In genomic region chr12:131044136-131044535, GRCh38 we compare ENCODE assay signal across 21 cellular contexts.
A peak's percentile ranks its signal among the peaks of the same experiment; 100 is the strongest.
DNase-seq lines count a peak whose midpoint lies in the region; ATAC-seq and TF ChIP-seq lines count a peak whose summit lies in the region.
"Had no signal": no experiment of that assay in that cellular context is flagged by ENCODE, and none has a peak within 500 bp of the region (broad histone marks: within the 10 kb centered on the region; RNA-seq: fewer than 3 reads in every experiment).

No MANE protein-coding gene starts in this region.

- H3K36me3 Mint-ChIP-seq in endodermal cell (ENCODE audit: low read depth): no peaks in the 10 kb centered on the region
- H3K36me3 Mint-ChIP-seq in HFFc6 (ENCODE audit: low read depth): peaks cover 8% of the 10 kb centered on the region; the same call in 1 of the 2 replicates

- no peak overlapping the region for H2BK12ac ChIP-seq in neuronal stem cell (ENCODE audit: low read length)

- H2BK15ac ChIP-seq in neuronal stem cell (ENCODE audit: low read length): no peak overlapping the region

- H3K27me3 Mint-ChIP-seq in endodermal cell (ENCODE audit: insufficient read depth) (no peaks in the 10 kb centered on the region), HFFc6 (ENCODE audit: insufficient read depth) (no peaks in the 10 kb centered on the region; the same call in 1 of the 2 replicates)
- H3K27me3 Mint-ChIP-seq: CD4-positive, alpha-beta T cell had no signal

- no peak overlapping the region for H3K23ac ChIP-seq in neuronal stem cell (ENCODE audit: low read depth, low read length, poor library complexity)

- H2BK5ac ChIP-seq in neuronal stem cell (ENCODE audit: low read length): peak overlapping the region; percentile 45

- H3K18ac ChIP-seq in neuronal stem cell (ENCODE audit: low read length): peak overlapping the region; percentile 44

- no peaks in the 10 kb centered on the region for H3K79me1 ChIP-seq in neuronal stem cell (ENCODE audit: low read depth, low read length)

- H2BK120ac ChIP-seq in neuronal stem cell (ENCODE audit: low read depth, low read length): no peak overlapping the region

- no peak overlapping the region for H2AK5ac ChIP-seq in neuronal stem cell (ENCODE audit: low read depth, low read length)

- no peak overlapping the region for H3K14ac ChIP-seq in neuronal stem cell (ENCODE audit: low read length)

- H3K9me3 ChIP-seq in right cardiac atrium (ENCODE audit: control insufficient read depth, low read length): no peaks in the 10 kb centered on the region
- H3K9me3 ChIP-seq in endodermal cell (ENCODE audit: control insufficient read depth, low read length): no peaks in the 10 kb centered on the region
- no peaks in the 10 kb centered on the region for H3K9me3 ChIP-seq in neuronal stem cell (replicated peaks in 1 of 2; ENCODE audit: control insufficient read depth in 2 of 2, insufficient read depth in 1 of 2, low read depth in 1 of 2, low read length in 2 of 2)

- DNase-seq in right cardiac atrium: peak in 2 of 3 donors; percentile 38 to 45
- DNase-seq in left cardiac atrium: no peak
- no peak for DNase-seq in endodermal cell
- no peak for DNase-seq in neuronal stem cell (ENCODE audit: low spot score)
- DNase-seq in HFFc6: no peak
- DNase-seq in NCI-H82 (lab: John Stamatoyannopoulos, UW): no peak
- no peak for DNase-seq in NCI-H524 treated with DMSO at 0.1 percent for 48 hours (lab: John Stamatoyannopoulos, UW)
- DNase-seq: 8988T, COR-L47, DMS79 treated with DMSO at 0.1 percent for 48 hours, HCEC 1CT, NCI-H1105, NCI-H146, NCI-H2029, NCI-H226, PC-3, SHP77 had no signal

- H3K27ac Mint-ChIP-seq in endodermal cell (peak overlapping the region; percentile 52), HFFc6 (no peak overlapping the region)
- H3K27ac Mint-ChIP-seq: CD4-positive, alpha-beta T cell; GM23338 had no signal

- H3K4me3 ChIP-seq in right cardiac atrium (ENCODE audit: low read length) (no peak overlapping the region), endodermal cell (ENCODE audit: low read length) (no peak overlapping the region), neuronal stem cell (ENCODE audit: low read length in 2 of 2) (no peak overlapping the region)
- H3K4me3 ChIP-seq: GM23338 had no signal

- no peak overlapping the region for H3K4ac ChIP-seq in neuronal stem cell (ENCODE audit: low read length)

- H3K27ac ChIP-seq in right cardiac atrium (ENCODE audit: low read length): no peak overlapping the region
- no peak overlapping the region for H3K27ac ChIP-seq in endodermal cell (ENCODE audit: low read depth, low read length)
- no peak overlapping the region for H3K27ac ChIP-seq in neuronal stem cell (replicated peaks; ENCODE audit: low read length)
- H3K27ac ChIP-seq: KMS-11 had no signal

- WGBS in right cardiac atrium: 90% methylated on average over 15 of the region's 15 CpGs
- WGBS in endodermal cell (ENCODE audit: insufficient coverage in 1 of 2, insufficient read length in 1 of 2), 2 experiments: 83 to 91% methylated on average over 4 to 15 of the region's 15 CpGs
- WGBS in neuronal stem cell (ENCODE audit: extremely low coverage in 2 of 2, insufficient read length in 2 of 2, insufficient replicate concordance in 1 of 2), 2 donors: no CpG with 5 or more reads among the region's 15 CpGs

- no peak overlapping the region for H3K4me3 Mint-ChIP-seq in endodermal cell
- no peak overlapping the region for H3K4me3 Mint-ChIP-seq in HFFc6
- H3K4me3 Mint-ChIP-seq: CD4-positive, alpha-beta T cell; GM23338 had no signal

- no peak overlapping the region for H3K4me2 ChIP-seq in neuronal stem cell (ENCODE audit: insufficient read depth, low read length, poor library complexity, severe bottlenecking)
- H3K4me2 ChIP-seq: GM23338, KMS-11 had no signal

- H3K4me1 ChIP-seq in right cardiac atrium (ENCODE audit: control insufficient read depth, insufficient read depth, low read length): peaks cover 8% of the 10 kb centered on the region
- no peaks in the 10 kb centered on the region for H3K4me1 ChIP-seq in endodermal cell (ENCODE audit: control insufficient read depth, insufficient read depth, low read length)
- peaks cover 0 to 3% of the 10 kb centered on the region in 2 donors for H3K4me1 ChIP-seq in neuronal stem cell (ENCODE audit: control insufficient read depth in 2 of 2, insufficient read depth in 1 of 2, low read depth in 1 of 2, low read length in 2 of 2)

- H2AFZ ChIP-seq in neuronal stem cell (ENCODE audit: low read length): no peak overlapping the region

- H4K8ac ChIP-seq in neuronal stem cell (ENCODE audit: low read depth, low read length): no peak overlapping the region

- H3K9ac ChIP-seq in endodermal cell (ENCODE audit: extremely low read depth, low read length, poor library complexity, severe bottlenecking): no peak overlapping the region
- no peak overlapping the region for H3K9ac ChIP-seq in neuronal stem cell (ENCODE audit: low read depth, low read length, poor library complexity)
- H3K9ac ChIP-seq: KMS-11 had no signal

- H3K27me3 ChIP-seq in right cardiac atrium (ENCODE audit: control insufficient read depth, insufficient read depth) (no peaks in the 10 kb centered on the region), endodermal cell (ENCODE audit: control insufficient read depth, insufficient read depth, low read length, poor library complexity, severe bottlenecking) (no peaks in the 10 kb centered on the region), neuronal stem cell (ENCODE audit: control insufficient read depth in 3 of 3, insufficient read depth in 3 of 3, low read depth in 1 of 3, low read length in 3 of 3) (peaks cover 0 to 37% (median 0%) of the 10 kb centered on the region in 3 experiments)

- no peak overlapping the region for H4K91ac ChIP-seq in neuronal stem cell (ENCODE audit: low read depth, low read length, poor library complexity)

- intact Hi-C loops in right cardiac atrium (cut with DNase I): no loop called here
- intact Hi-C loops in left cardiac atrium (cut with DNase I): no loop called here

- TF ChIP-seq CTCF in endodermal cell (conservative IDR thresholded peaks at IDR 0.05) (no peak), HFFc6 (IDR thresholded peaks at IDR 0.05) (no peak)

- H3K4me1 Mint-ChIP-seq in endodermal cell: no peaks in the 10 kb centered on the region
- no peaks in the 10 kb centered on the region for H3K4me1 Mint-ChIP-seq in HFFc6 (ENCODE audit: low read depth)
- H3K4me1 Mint-ChIP-seq: GM23338 had no signal

- ATAC-seq in right cardiac atrium (no peak), left cardiac atrium (no peak), GM19328 (IDR thresholded peaks at IDR 0.05; ENCODE audit: unreplicated experiment) (no peak)
- ATAC-seq: GM23338, PC-3 had no signal

- no peaks in the 10 kb centered on the region for H3K36me3 ChIP-seq in endodermal cell (ENCODE audit: control insufficient read depth, insufficient read depth, low read length)
- H3K36me3 ChIP-seq in neuronal stem cell (replicated peaks in 1 of 2; ENCODE audit: control insufficient read depth in 2 of 2, insufficient read depth in 2 of 2, low read length in 2 of 2): no peaks in the 10 kb centered on the region

- H3K9me3 Mint-ChIP-seq in endodermal cell (peaks cover 2% of the 10 kb centered on the region), HFFc6 (peaks cover 32% of the 10 kb centered on the region)
- H3K9me3 Mint-ChIP-seq: CD4-positive, alpha-beta T cell had no signal

Comparison
In these comparisons a context has a peak if more than half of its experiments do, and no peak if none do; other contexts are left out.
1. DNase-seq: peak in right cardiac atrium (2 of 3); none in left cardiac atrium (single experiment), endodermal cell (single experiment), neuronal stem cell (single experiment), HFFc6 (single experiment), NCI-H82 (single experiment) and NCI-H524 treated with DMSO at 0.1 percent for 48 hours (single experiment).